Comparison of ENCODE assay signal across 1 cellular context in genomic region chr11:123707606-123708205, GRCh38.
TF ChIP-seq lines count a peak whose summit lies in the region.

No MANE protein-coding gene starts in this region.

TF ChIP-seq in H1, 55 proteins besides CTCF, POLR2A, EP300 and RAD21:
- TF ChIP-seq PHF8 (conservative IDR thresholded peaks at IDR 0.05; ENCODE audit: low read depth, low read length) (no peak), SUZ12 (IDR thresholded peaks at IDR 0.05; ENCODE audit: low read length) (no peak), EGR1 (IDR thresholded peaks at IDR 0.05; ENCODE audit: borderline replicate concordance, low read depth, low read length) (no peak), SIX5 (IDR thresholded peaks at IDR 0.05; ENCODE audit: low read depth, low read length) (no peak), CHD1 (IDR thresholded peaks at IDR 0.05; ENCODE audit: low read depth, low read length) (no peak), SP1 (IDR thresholded peaks at IDR 0.05; ENCODE audit: low read depth, low read length) (no peak), NANOG (IDR thresholded peaks at IDR 0.05; ENCODE audit: insufficient read depth, low read depth, low read length, poor library complexity, severe bottlenecking) (no peak), TEAD4 (IDR thresholded peaks at IDR 0.05; ENCODE audit: low read depth, low read length) (no peak), HDAC2 (IDR thresholded peaks at IDR 0.05; ENCODE audit: borderline replicate concordance in 1 of 2, low read depth in 2 of 2, low read length in 2 of 2) (no peak), CREB1 (IDR thresholded peaks at IDR 0.05) (no peak), EZH2 (IDR thresholded peaks at IDR 0.05; ENCODE audit: low read depth, low read length, severe bottlenecking) (no peak), USF2 (IDR thresholded peaks at IDR 0.05; ENCODE audit: low read length) (no peak), CHD2 (IDR thresholded peaks at IDR 0.05; ENCODE audit: low read length) (no peak), KDM1A (IDR thresholded peaks at IDR 0.05; ENCODE audit: borderline replicate concordance, low read length) (no peak), POLR2AphosphoS5 (IDR thresholded peaks at IDR 0.05; ENCODE audit: low read depth, low read length) (no peak), JUND (IDR thresholded peaks at IDR 0.05; ENCODE audit: low read length) (no peak; the same call in 1 of the 2 replicates)
TF ChIP-seq in H1: peak in this region for 0.
